ENCODE assay signal across 23 cellular contexts in the genomic region with DNA sequence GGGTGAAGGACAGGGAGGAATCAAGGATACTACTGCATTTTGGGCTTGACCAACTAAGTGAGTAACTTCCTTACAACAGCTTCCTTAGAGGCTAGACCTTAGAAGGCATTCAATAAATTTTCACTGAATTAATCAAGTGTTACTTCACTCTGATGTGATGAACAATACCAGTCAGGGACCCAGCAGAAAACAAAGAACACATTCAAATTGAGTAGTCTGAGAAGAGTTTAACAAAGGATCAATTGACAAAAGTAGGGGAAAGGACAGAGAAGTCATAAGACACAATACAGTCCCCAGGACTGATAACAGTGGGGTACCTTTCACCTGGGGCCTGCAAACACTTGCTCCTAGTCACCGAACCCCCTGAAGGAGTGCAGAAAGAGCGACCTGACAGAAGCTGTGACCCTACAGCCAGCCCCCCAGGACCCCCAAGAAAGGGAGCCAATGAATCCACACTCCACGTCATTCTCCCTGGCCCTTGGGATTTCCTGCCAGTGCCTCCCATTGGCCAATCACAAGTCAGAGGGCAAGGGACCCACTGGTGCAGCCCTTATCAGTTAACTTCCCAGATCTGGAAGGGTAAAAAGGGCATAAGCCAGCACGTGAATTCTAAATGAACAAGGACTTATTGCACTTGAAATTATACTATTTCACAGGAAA. TPM values are rescaled to one million over a fixed set of nuclear protein-coding genes. Genes with fewer than 3 reads are reported as not detected.
DNase-seq lines count a peak whose midpoint lies in the region; ATAC-seq and TF ChIP-seq lines count a peak whose summit lies in the region.
"Had no signal": no experiment of that assay in that cellular context is flagged by ENCODE, and none has a peak within 500 bp of the region (broad histone marks: within the 10 kb centered on the region; RNA-seq: fewer than 3 reads in every experiment).

No MANE protein-coding gene starts in this region.

- H3K9me3 ChIP-seq in T-helper 17 cell (ENCODE audit: control insufficient read depth, low read length, poor library complexity, severe bottlenecking) = no peaks in the 10 kb centered on the region
- H3K9me3 ChIP-seq: gastrocnemius medialis, HAP-1, left lung, MG63, mucosa of descending colon had no signal

- H3K27ac Mint-ChIP-seq in activated CD4-positive, alpha-beta T cell treated with anti-CD3 and anti-CD28 coated beads for 36 hours = peak overlapping the region; percentile 30
- H3K27ac Mint-ChIP-seq in T-helper 17 cell = peak overlapping the region; percentile 90
- peak overlapping the region; percentile 6 for H3K27ac Mint-ChIP-seq in endothelial cell (ENCODE audit: unreplicated experiment)
- H3K27ac Mint-ChIP-seq: activated CD4-positive, alpha-beta T cell treated with anti-CD3 and anti-CD28 coated beads, Interleukin-2, amount 10 ng/mL, durations not matched to agents 7 days and 5 days had no signal

- ATAC-seq in activated CD4-positive, alpha-beta T cell treated with anti-CD3 and anti-CD28 coated beads for 36 hours = no peak
- no peak for ATAC-seq in T-helper 17 cell
- ATAC-seq in Right ventricle myocardium inferior = no peak
- ATAC-seq: activated T-cell treated with anti-CD3 and anti-CD28 coated beads, Interleukin-2, amount 50 U/mL, for 4 hours; gastrocnemius medialis; left lung; mucosa of descending colon; T-cell had no signal

- TF ChIP-seq CTCF in endothelial cell (IDR thresholded peaks at IDR 0.05; ENCODE audit: unreplicated experiment) = no peak

- DNase-seq in activated CD4-positive, alpha-beta T cell treated with anti-CD3 and anti-CD28 coated beads for 36 hours = no peak
- no peak for DNase-seq in activated CD4-positive, alpha-beta T cell treated with anti-CD3 and anti-CD28 coated beads, Interleukin-2, amount 50 U/mL, for 1 hour
- no peak for DNase-seq in T-helper 17 cell
- DNase-seq in endothelial cell (ENCODE audit: low spot score) = no peak
- peak; percentile 87 for DNase-seq in putamen (ENCODE audit: low spot score)
- DNase-seq in stimulated activated CD4-positive, alpha-beta T cell treated with anti-CD3 and anti-CD28 coated beads, Interleukin-4, amount 100 ng/mL, for 1 hour = no peak
- DNase-seq in AML-193 (lab: John Stamatoyannopoulos, UW) = no peak
- no peak for DNase-seq in Right ventricle myocardium inferior (ENCODE audit: missing footprints)
- DNase-seq: activated CD4-positive, alpha-beta T cell treated with anti-CD3 and anti-CD28 coated beads, Interleukin-2, amount 10 ng/mL, durations not matched to agents 7 days and 5 days; activated T-cell treated with anti-CD3 and anti-CD28 coated beads, Interleukin-2, amount 50 U/mL, for 4 hours; dermis blood vessel endothelial cell; DMS153; gastrocnemius medialis; left lung; MG63; mucosa of descending colon; NCI-H146; NCI-H774; SHP77; stimulated activated CD4-positive, alpha-beta T cell treated with anti-CD3 and anti-CD28 coated beads, Interleukin-12 subunit alpha, Interleukin-12 subunit beta, amount 100 ng/mL, for 4 hours; T-cell; trophoblast cell had no signal

- peaks cover 47% of the 10 kb centered on the region for H3K36me3 Mint-ChIP-seq in activated CD4-positive, alpha-beta T cell treated with anti-CD3 and anti-CD28 coated beads for 36 hours (ENCODE audit: low read depth)
- H3K36me3 Mint-ChIP-seq in T-helper 17 cell (ENCODE audit: low read depth) (peaks cover 15% of the 10 kb centered on the region), endothelial cell (ENCODE audit: low read depth, unreplicated experiment) (peaks cover 21% of the 10 kb centered on the region)

- intact Hi-C loops in activated CD4-positive, alpha-beta T cell treated with anti-CD3 and anti-CD28 coated beads for 36 hours (cut with DNase I, micrococcal nuclease) = no loop called here
- intact Hi-C loops in Right ventricle myocardium inferior (cut with DNase I) = no loop called here

- H3K9me3 Mint-ChIP-seq in activated CD4-positive, alpha-beta T cell treated with anti-CD3 and anti-CD28 coated beads for 36 hours (ENCODE audit: low read depth) = no peaks in the 10 kb centered on the region
- no peaks in the 10 kb centered on the region for H3K9me3 Mint-ChIP-seq in endothelial cell (ENCODE audit: unreplicated experiment)
- H3K9me3 Mint-ChIP-seq: activated CD4-positive, alpha-beta T cell treated with anti-CD3 and anti-CD28 coated beads, Interleukin-2, amount 10 ng/mL, durations not matched to agents 7 days and 5 days; activated T-cell treated with anti-CD3 and anti-CD28 coated beads, Interleukin-2, amount 50 U/mL, for 4 hours; T-cell had no signal

- POLR2A ChIA-PET in activated CD4-positive, alpha-beta T cell treated with anti-CD3 and anti-CD28 coated beads for 36 hours (lab: Charles Lee) = no interaction called here

- no peaks in the 10 kb centered on the region for H3K27me3 Mint-ChIP-seq in activated CD4-positive, alpha-beta T cell treated with anti-CD3 and anti-CD28 coated beads for 36 hours
- H3K27me3 Mint-ChIP-seq in T-helper 17 cell = no peaks in the 10 kb centered on the region
- no peaks in the 10 kb centered on the region for H3K27me3 Mint-ChIP-seq in endothelial cell (ENCODE audit: unreplicated experiment)
- H3K27me3 Mint-ChIP-seq: activated CD4-positive, alpha-beta T cell treated with anti-CD3 and anti-CD28 coated beads, Interleukin-2, amount 10 ng/mL, durations not matched to agents 7 days and 5 days; T-cell had no signal

- no peak overlapping the region for H3K4me3 Mint-ChIP-seq in activated CD4-positive, alpha-beta T cell treated with anti-CD3 and anti-CD28 coated beads for 36 hours
- H3K4me3 Mint-ChIP-seq in T-helper 17 cell = no peak overlapping the region
- no peak overlapping the region for H3K4me3 Mint-ChIP-seq in endothelial cell (ENCODE audit: unreplicated experiment)
- H3K4me3 Mint-ChIP-seq: activated CD4-positive, alpha-beta T cell treated with anti-CD3 and anti-CD28 coated beads, Interleukin-2, amount 10 ng/mL, durations not matched to agents 7 days and 5 days; activated T-cell treated with anti-CD3 and anti-CD28 coated beads, Interleukin-2, amount 50 U/mL, for 4 hours; T-cell had no signal

- H3K4me1 Mint-ChIP-seq in activated CD4-positive, alpha-beta T cell treated with anti-CD3 and anti-CD28 coated beads for 36 hours = peaks cover 16% of the 10 kb centered on the region
- H3K4me1 Mint-ChIP-seq in T-helper 17 cell = peaks cover 29% of the 10 kb centered on the region
- no peaks in the 10 kb centered on the region for H3K4me1 Mint-ChIP-seq in endothelial cell (ENCODE audit: unreplicated experiment)

- CTCF ChIA-PET in activated CD4-positive, alpha-beta T cell treated with anti-CD3 and anti-CD28 coated beads for 36 hours (lab: Charles Lee) = interaction anchor here (1.9 to 2.0 kb wide), 2 partner anchors 10 to 97 kb away, joined by 4 to 6 read pairs; no protein-coding TSS in a partner anchor

RNA-seq across cellular contexts. Expression of gene ANAPC5, which starts 6.9 kb away (rescaled TPM):
- 100 to 1,000 TPM; 113 to 118 TPM for total RNA-seq in activated CD4-positive, alpha-beta T cell treated with anti-CD3 and anti-CD28 coated beads for 36 hours
- total RNA-seq in T-helper 17 cell (100 to 1,000 TPM; 107 to 130 TPM), endothelial cell (ENCODE audit: unreplicated experiment) (68.7 TPM), Right ventricle myocardium inferior (61.8 TPM)

RNA-seq across cellular contexts. Expression of gene CAMKK2, which starts 48.8 kb away (rescaled TPM):
- total RNA-seq in activated CD4-positive, alpha-beta T cell treated with anti-CD3 and anti-CD28 coated beads for 36 hours = 10 to 100 TPM; 24.2 to 30.3 TPM
- 10 to 100 TPM; 12.5 to 15.8 TPM for total RNA-seq in T-helper 17 cell
- 44.5 TPM for total RNA-seq in endothelial cell (ENCODE audit: unreplicated experiment)
- total RNA-seq in Right ventricle myocardium inferior = 15.2 TPM

RNA-seq across cellular contexts. Expression of gene RNF34, which starts 54.6 kb away (rescaled TPM):
- 10 to 100 TPM; 64.2 to 75.7 TPM for total RNA-seq in activated CD4-positive, alpha-beta T cell treated with anti-CD3 and anti-CD28 coated beads for 36 hours
- total RNA-seq in T-helper 17 cell (10 to 100 TPM; 63.8 to 63.9 TPM), endothelial cell (ENCODE audit: unreplicated experiment) (46.5 TPM), Right ventricle myocardium inferior (19.5 TPM)

Comparison
In these comparisons a context has a peak if more than half of its experiments do, and no peak if none do; other contexts are left out.
1. H3K27ac Mint-ChIP-seq: peak in every context shown above with its lines; median percentile 90 in T-helper 17 cell; 30 in activated CD4-positive, alpha-beta T cell treated with anti-CD3 and anti-CD28 coated beads for 36 hours; 6 in endothelial cell.